Comparison of ENCODE assay signal across 27 cellular contexts in the genomic region with DNA sequence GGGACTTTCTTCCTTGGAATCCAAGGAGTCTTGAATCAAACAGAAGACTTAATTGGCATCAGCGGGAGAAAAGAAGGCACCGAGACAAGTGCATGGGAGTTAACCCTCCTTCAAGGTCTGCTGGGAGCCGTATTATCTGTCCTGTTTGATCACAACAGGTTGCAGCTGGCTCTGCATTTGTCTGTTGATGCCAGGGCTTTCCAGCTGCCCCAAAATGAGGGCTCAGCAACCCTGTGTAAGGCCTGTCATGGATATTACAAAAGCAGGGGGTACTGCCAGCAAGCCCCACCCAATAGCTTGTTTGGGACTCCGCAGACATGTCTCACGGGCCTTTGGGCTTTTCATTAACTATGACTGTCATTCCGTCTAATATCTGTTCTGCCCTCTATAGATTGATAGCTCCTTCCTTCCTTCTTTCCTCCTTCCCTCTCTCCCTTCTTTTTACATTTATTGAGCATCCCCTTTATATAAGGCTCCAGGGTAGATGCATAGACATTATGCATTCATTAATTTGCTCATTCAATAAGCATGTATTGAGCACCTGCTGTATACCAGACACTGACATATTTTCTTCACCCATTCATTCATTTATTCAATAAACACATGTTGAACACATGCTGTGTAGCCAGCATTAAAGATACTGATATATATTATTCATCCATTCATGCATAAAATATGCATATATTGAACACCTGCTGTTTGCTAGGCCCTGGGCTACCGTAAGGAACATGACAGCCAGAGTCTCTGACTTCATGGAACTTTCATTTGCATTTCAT. TPM values are rescaled to one million over a fixed set of nuclear protein-coding genes. Genes with fewer than 3 reads are reported as not detected.
"Had no signal": no experiment of that assay in that cellular context is flagged by ENCODE, and none has a peak within 500 bp of the region (broad histone marks: within the 10 kb centered on the region; RNA-seq: fewer than 3 reads in every experiment).

No MANE protein-coding gene starts in this region.

- H3K9me3 Mint-ChIP-seq: activated CD4-positive, alpha-beta memory T cell treated with anti-CD3 and anti-CD28 coated beads, Interleukin-2, amount 10 ng/mL, durations not matched to agents 7 days and 5 days; activated CD4-positive, alpha-beta T cell treated with anti-CD3 and anti-CD28 coated beads, Interleukin-2, amount 10 ng/mL, durations not matched to agents 24 days and 14 days; activated naive CD4-positive, alpha-beta T cell treated with anti-CD3 and anti-CD28 coated beads for 36 hours; activated naive CD8-positive, alpha-beta T cell treated with anti-CD3 and anti-CD28 coated beads for 36 hours; activated T-helper 17 cell treated with anti-CD3 and anti-CD28 coated beads, Interleukin-2, amount 50 U/mL, for 72 hours; WTC11 had no signal

- ATAC-seq: activated T-helper 17 cell treated with anti-CD3 and anti-CD28 coated beads, Interleukin-2, amount 50 U/mL, for 72 hours; T-helper 17 cell; WTC11 had no signal

- DNase-seq: activated CD4-positive, alpha-beta memory T cell treated with anti-CD3 and anti-CD28 coated beads, Interleukin-2, amount 10 ng/mL, durations not matched to agents 7 days and 5 days; activated CD4-positive, alpha-beta T cell treated with anti-CD3 and anti-CD28 coated beads, Interleukin-2, amount 10 ng/mL, durations not matched to agents 24 days and 14 days; activated CD4-positive, CD25-positive, alpha-beta regulatory T cell treated with anti-CD3 and anti-CD28 coated beads, Interleukin-2, amount 50 U/mL, for 72 hours; activated gamma-delta T cell; activated naive CD4-positive, alpha-beta T cell treated with anti-CD3 and anti-CD28 coated beads for 36 hours; activated naive CD8-positive, alpha-beta T cell treated with anti-CD3 and anti-CD28 coated beads for 36 hours; activated T-cell treated with anti-CD3 and anti-CD28 coated beads for 4 hours; activated T-cell treated with anti-CD3 and anti-CD28 coated beads, Interleukin-2, amount 50 U/mL, for 48 hours; brain microvascular endothelial cell; KG1; NCI-H1048; NCI-H146; NCI-H187 treated with DMSO at 0.1 percent for 48 hours; NCI-H2081 treated with DMSO at 0.1 percent for 48 hours; NCI-H2171 treated with DMSO at 0.1 percent for 48 hours; NCI-H226; SIG-M5; T-helper 17 cell; T-helper 9 cell had no signal

- H3K4me3 Mint-ChIP-seq: activated CD4-positive, alpha-beta memory T cell treated with anti-CD3 and anti-CD28 coated beads, Interleukin-2, amount 10 ng/mL, durations not matched to agents 7 days and 5 days; activated CD4-positive, alpha-beta T cell treated with anti-CD3 and anti-CD28 coated beads, Interleukin-2, amount 10 ng/mL, durations not matched to agents 24 days and 14 days; activated naive CD4-positive, alpha-beta T cell treated with anti-CD3 and anti-CD28 coated beads for 36 hours; activated naive CD8-positive, alpha-beta T cell treated with anti-CD3 and anti-CD28 coated beads for 36 hours; activated T-helper 17 cell treated with anti-CD3 and anti-CD28 coated beads, Interleukin-2, amount 50 U/mL, for 72 hours; T-helper 17 cell; WTC11 had no signal

- H3K27ac Mint-ChIP-seq: activated CD4-positive, alpha-beta memory T cell treated with anti-CD3 and anti-CD28 coated beads, Interleukin-2, amount 10 ng/mL, durations not matched to agents 7 days and 5 days; activated CD4-positive, alpha-beta T cell treated with anti-CD3 and anti-CD28 coated beads, Interleukin-2, amount 10 ng/mL, durations not matched to agents 24 days and 14 days; activated naive CD4-positive, alpha-beta T cell treated with anti-CD3 and anti-CD28 coated beads for 36 hours; activated naive CD8-positive, alpha-beta T cell treated with anti-CD3 and anti-CD28 coated beads for 36 hours; activated T-helper 17 cell treated with anti-CD3 and anti-CD28 coated beads, Interleukin-2, amount 50 U/mL, for 72 hours; T-helper 17 cell; WTC11 had no signal

- H3K27me3 Mint-ChIP-seq: activated T-helper 17 cell treated with anti-CD3 and anti-CD28 coated beads, Interleukin-2, amount 50 U/mL, for 72 hours had no signal

- H3K27ac ChIP-seq: brain microvascular endothelial cell, cardiac muscle cell had no signal

- H3K36me3 Mint-ChIP-seq: activated naive CD8-positive, alpha-beta T cell treated with anti-CD3 and anti-CD28 coated beads for 36 hours; WTC11 had no signal

- H3K4me3 ChIP-seq: cardiac muscle cell had no signal

- H3K36me3 ChIP-seq: brain microvascular endothelial cell, cardiac muscle cell had no signal

- H3K27me3 ChIP-seq: brain microvascular endothelial cell, cardiac muscle cell had no signal

- H3K4me1 Mint-ChIP-seq: activated CD4-positive, alpha-beta memory T cell treated with anti-CD3 and anti-CD28 coated beads, Interleukin-2, amount 10 ng/mL, durations not matched to agents 7 days and 5 days; activated CD4-positive, alpha-beta T cell treated with anti-CD3 and anti-CD28 coated beads, Interleukin-2, amount 10 ng/mL, durations not matched to agents 24 days and 14 days; activated naive CD8-positive, alpha-beta T cell treated with anti-CD3 and anti-CD28 coated beads for 36 hours; activated T-helper 17 cell treated with anti-CD3 and anti-CD28 coated beads, Interleukin-2, amount 50 U/mL, for 72 hours; WTC11 had no signal

RNA-seq across cellular contexts. Expression of a gene that starts 56.3 kb away (rescaled TPM):
- total RNA-seq: activated CD4-positive, alpha-beta memory T cell treated with anti-CD3 and anti-CD28 coated beads, Interleukin-2, amount 10 ng/mL, durations not matched to agents 7 days and 5 days; activated CD4-positive, alpha-beta T cell treated with anti-CD3 and anti-CD28 coated beads, Interleukin-2, amount 10 ng/mL, durations not matched to agents 24 days and 14 days; activated CD8-positive, alpha-beta memory T cell treated with anti-CD3 and anti-CD28 coated beads for 36 hours; activated naive CD4-positive, alpha-beta T cell treated with anti-CD3 and anti-CD28 coated beads for 36 hours; activated naive CD8-positive, alpha-beta T cell treated with anti-CD3 and anti-CD28 coated beads for 36 hours; activated T-helper 17 cell treated with anti-CD3 and anti-CD28 coated beads, Interleukin-2, amount 50 U/mL, for 72 hours; cardiac muscle cell; LHCN-M2; M059J; NCI-H460; OCI-LY7; T-helper 17 cell had no signal
- polyA plus RNA-seq: cardiac muscle cell had no signal
